ENCODE assay signal across 18 cellular contexts in genomic region chr18:61096231-61096630, GRCh38.
"Had no signal": no experiment of that assay in that cellular context is flagged by ENCODE, and none has a peak within 500 bp of the region (broad histone marks: within the 10 kb centered on the region; RNA-seq: fewer than 3 reads in every experiment).

No MANE protein-coding gene starts in this region.

- H3K36me3 ChIP-seq: esophagus muscularis mucosa, gastrocnemius medialis, right atrium auricular region, sigmoid colon, stomach, thoracic aorta, transverse colon had no signal

- DNase-seq: effector CD4-positive, alpha-beta T cell; gastrocnemius medialis; glutamatergic neuron; islet precursor cell; left colon; mesendoderm; naive B cell; psoas muscle; sigmoid colon; stimulated activated naive CD4-positive, alpha-beta T cell; stomach; substantia nigra; transverse colon had no signal

- H3K27me3 ChIP-seq: esophagus muscularis mucosa, gastrocnemius medialis, right atrium auricular region, sigmoid colon, stomach, transverse colon had no signal

- H3K4me3 ChIP-seq: coronary artery, esophagus muscularis mucosa, gastrocnemius medialis, psoas muscle, right atrium auricular region, sigmoid colon, skin epidermis, stomach, thoracic aorta, transverse colon had no signal
